In the genomic region with DNA sequence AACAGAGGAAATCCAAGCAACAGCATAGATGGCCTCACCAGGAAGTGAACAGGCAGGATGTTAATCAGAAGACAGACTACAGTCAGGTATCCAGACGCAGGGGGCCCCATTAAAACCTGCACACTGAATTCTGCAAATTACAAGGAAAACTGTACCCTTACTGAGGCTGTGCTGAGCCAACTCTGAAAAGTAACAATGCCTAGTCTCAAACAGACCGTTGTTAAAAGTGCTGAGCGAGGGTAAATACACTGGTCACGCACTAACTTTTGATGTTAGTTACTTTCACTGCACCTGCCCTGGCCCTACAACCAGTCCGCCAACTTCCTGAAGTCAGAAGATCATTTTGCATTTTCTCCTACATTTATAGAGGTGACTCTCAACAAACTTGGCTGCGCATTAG, we compare ENCODE assay signal across 1 cellular context.
TF ChIP-seq lines count a peak whose summit lies in the region.

No MANE protein-coding gene starts in this region.

TF ChIP-seq in GM23338, 12 proteins besides CTCF, POLR2A, EP300 and RAD21 (continued from another document):
- TF ChIP-seq, protein P1, sequence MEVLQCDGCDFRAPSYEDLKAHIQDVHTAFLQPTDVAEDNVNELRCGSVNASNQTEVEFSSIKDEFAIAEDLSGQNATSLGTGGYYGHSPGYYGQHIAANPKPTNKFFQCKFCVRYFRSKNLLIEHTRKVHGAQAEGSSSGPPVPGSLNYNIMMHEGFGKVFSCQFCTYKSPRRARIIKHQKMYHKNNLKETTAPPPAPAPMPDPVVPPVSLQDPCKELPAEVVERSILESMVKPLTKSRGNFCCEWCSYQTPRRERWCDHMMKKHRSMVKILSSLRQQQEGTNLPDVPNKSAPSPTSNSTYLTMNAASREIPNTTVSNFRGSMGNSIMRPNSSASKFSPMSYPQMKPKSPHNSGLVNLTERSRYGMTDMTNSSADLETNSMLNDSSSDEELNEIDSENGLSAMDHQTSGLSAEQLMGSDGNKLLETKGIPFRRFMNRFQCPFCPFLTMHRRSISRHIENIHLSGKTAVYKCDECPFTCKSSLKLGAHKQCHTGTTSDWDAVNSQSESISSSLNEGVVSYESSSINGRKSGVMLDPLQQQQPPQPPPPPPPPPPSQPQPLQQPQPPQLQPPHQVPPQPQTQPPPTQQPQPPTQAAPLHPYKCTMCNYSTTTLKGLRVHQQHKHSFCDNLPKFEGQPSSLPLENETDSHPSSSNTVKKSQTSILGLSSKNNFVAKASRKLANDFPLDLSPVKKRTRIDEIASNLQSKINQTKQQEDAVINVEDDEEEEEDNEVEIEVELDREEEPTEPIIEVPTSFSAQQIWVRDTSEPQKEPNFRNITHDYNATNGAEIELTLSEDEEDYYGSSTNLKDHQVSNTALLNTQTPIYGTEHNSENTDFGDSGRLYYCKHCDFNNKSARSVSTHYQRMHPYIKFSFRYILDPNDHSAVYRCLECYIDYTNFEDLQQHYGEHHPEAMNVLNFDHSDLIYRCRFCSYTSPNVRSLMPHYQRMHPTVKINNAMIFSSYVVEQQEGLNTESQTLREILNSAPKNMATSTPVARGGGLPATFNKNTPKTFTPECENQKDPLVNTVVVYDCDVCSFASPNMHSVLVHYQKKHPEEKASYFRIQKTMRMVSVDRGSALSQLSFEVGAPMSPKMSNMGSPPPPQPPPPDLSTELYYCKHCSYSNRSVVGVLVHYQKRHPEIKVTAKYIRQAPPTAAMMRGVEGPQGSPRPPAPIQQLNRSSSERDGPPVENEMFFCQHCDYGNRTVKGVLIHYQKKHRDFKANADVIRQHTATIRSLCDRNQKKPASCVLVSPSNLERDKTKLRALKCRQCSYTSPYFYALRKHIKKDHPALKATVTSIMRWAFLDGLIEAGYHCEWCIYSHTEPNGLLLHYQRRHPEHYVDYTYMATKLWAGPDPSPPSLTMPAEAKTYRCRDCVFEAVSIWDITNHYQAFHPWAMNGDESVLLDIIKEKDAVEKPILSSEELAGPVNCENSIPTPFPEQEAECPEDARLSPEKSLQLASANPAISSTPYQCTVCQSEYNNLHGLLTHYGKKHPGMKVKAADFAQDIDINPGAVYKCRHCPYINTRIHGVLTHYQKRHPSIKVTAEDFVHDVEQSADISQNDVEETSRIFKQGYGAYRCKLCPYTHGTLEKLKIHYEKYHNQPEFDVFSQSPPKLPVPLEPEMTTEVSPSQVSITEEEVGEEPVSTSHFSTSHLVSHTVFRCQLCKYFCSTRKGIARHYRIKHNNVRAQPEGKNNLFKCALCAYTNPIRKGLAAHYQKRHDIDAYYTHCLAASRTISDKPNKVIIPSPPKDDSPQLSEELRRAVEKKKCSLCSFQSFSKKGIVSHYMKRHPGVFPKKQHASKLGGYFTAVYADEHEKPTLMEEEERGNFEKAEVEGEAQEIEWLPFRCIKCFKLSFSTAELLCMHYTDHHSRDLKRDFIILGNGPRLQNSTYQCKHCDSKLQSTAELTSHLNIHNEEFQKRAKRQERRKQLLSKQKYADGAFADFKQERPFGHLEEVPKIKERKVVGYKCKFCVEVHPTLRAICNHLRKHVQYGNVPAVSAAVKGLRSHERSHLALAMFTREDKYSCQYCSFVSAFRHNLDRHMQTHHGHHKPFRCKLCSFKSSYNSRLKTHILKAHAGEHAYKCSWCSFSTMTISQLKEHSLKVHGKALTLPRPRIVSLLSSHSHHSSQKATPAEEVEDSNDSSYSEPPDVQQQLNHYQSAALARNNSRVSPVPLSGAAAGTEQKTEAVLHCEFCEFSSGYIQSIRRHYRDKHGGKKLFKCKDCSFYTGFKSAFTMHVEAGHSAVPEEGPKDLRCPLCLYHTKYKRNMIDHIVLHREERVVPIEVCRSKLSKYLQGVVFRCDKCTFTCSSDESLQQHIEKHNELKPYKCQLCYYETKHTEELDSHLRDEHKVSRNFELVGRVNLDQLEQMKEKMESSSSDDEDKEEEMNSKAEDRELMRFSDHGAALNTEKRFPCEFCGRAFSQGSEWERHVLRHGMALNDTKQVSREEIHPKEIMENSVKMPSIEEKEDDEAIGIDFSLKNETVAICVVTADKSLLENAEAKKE (CRISPR knock-in tag; IDR thresholded peaks at IDR 0.05): no peak
TF ChIP-seq in GM23338: peak in this region for 0.
